Comparison of ENCODE assay signal across 8 cellular contexts in the genomic region with DNA sequence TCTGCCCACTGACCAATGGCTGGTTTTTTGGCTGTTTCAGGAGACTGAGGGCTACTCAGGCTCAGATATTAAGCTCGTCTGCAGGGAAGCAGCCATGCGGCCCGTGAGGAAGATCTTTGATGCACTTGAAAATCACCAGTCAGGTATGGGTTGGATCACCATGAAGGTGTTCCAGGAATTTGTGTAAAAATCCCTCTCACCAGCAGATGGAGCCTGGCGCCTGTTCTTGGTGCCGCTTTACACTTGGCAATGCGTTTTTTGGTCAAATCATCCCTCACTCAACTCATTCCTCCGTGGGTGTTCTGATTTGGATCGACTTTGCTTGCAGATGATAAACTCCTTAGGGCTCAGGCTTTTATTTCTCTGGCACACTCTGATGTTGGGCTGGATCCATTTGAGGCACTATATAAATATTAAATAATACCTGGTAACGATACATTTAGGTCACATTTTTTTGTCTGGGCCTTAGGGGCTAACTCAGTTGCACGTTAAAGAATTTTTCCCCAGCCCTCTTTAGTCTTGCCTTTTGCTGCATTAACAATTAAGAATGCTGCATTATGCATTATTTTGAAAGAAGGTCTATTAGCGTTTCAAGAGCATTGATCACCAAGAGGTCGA. TPM values are rescaled to one million over a fixed set of nuclear protein-coding genes. Genes with fewer than 3 reads are reported as not detected.
DNase-seq lines count a peak whose midpoint lies in the region; ATAC-seq and TF ChIP-seq lines count a peak whose summit lies in the region.

No MANE protein-coding gene starts in this region.

- H3K27ac Mint-ChIP-seq in activated T-cell treated with anti-CD3 and anti-CD28 coated beads, Interleukin-2, amount 50 U/mL, for 72 hours: no peak overlapping the region
- no peak overlapping the region for H3K27ac Mint-ChIP-seq in neural progenitor cell

- no peak overlapping the region for H2AFZ ChIP-seq in neural progenitor cell (replicated peaks)

- TF ChIP-seq CTCF in fibroblast of pulmonary artery (IDR thresholded peaks at IDR 0.05; ENCODE audit: low read length, missing control alignments) (peak; percentile 83), neural progenitor cell (IDR thresholded peaks at IDR 0.05) (peak; percentile 85), testis (IDR thresholded peaks at IDR 0.05) (peak; percentile 26 to 61 (median 60))

- no peaks in the 10 kb centered on the region for H3K36me3 Mint-ChIP-seq in activated T-cell treated with anti-CD3 and anti-CD28 coated beads, Interleukin-2, amount 50 U/mL, for 72 hours (ENCODE audit: insufficient read depth in 2 of 2)
- no peaks in the 10 kb centered on the region for H3K36me3 Mint-ChIP-seq in neural progenitor cell

- no peaks in the 10 kb centered on the region for H3K79me2 ChIP-seq in neural progenitor cell (ENCODE audit: low read depth)

- DNase-seq in COLO668 (lab: John Stamatoyannopoulos, UW; ENCODE audit: unreplicated experiment) (peak; percentile 56), OCI-M2 (lab: John Stamatoyannopoulos, UW; ENCODE audit: unreplicated experiment) (peak; percentile 1), fibroblast of pulmonary artery (ENCODE audit: low read depth) (peak; percentile 62), neural progenitor cell (ENCODE audit: low spot score) (peak; percentile 67), testis (peak; percentile 62)
- DNase-seq in activated T-cell treated with anti-CD3 and anti-CD28 coated beads, Interleukin-2, amount 50 U/mL, for 72 hours: peak; percentile 65 to 69

- H3K27me3 Mint-ChIP-seq in activated T-cell treated with anti-CD3 and anti-CD28 coated beads, Interleukin-2, amount 50 U/mL, for 72 hours (ENCODE audit: low read depth): no peaks in the 10 kb centered on the region
- peaks cover 2% of the 10 kb centered on the region for H3K27me3 Mint-ChIP-seq in neural progenitor cell (ENCODE audit: insufficient read depth, low read depth)

- intact Hi-C loops in testis (cut with DNase I; ENCODE audit: low total_unique reads): no loop called here

- no peaks in the 10 kb centered on the region for H3K9me3 ChIP-seq in neural progenitor cell (ENCODE audit: low read depth)
- no peaks in the 10 kb centered on the region for H3K9me3 ChIP-seq in testis

- no peaks in the 10 kb centered on the region for H3K4me1 Mint-ChIP-seq in activated T-cell treated with anti-CD3 and anti-CD28 coated beads, Interleukin-2, amount 50 U/mL, for 72 hours (ENCODE audit: low read depth)
- peaks cover 8% of the 10 kb centered on the region for H3K4me1 Mint-ChIP-seq in neural progenitor cell

- no peak overlapping the region for H3K4me3 Mint-ChIP-seq in activated T-cell treated with anti-CD3 and anti-CD28 coated beads, Interleukin-2, amount 50 U/mL, for 72 hours
- H3K4me3 Mint-ChIP-seq in neural progenitor cell: no peak overlapping the region

- H3K27ac ChIP-seq in neural progenitor cell (no peak overlapping the region), testis (no peak overlapping the region)

- no peak for TF ChIP-seq POLR2A in testis (IDR thresholded peaks at IDR 0.05)

- 39 to 49% methylated on average over 12 of the region's 12 CpGs for WGBS in testis, 2 donors

- H3F3A ChIP-seq in neural progenitor cell (ENCODE audit: low read depth): no peaks in the 10 kb centered on the region

- no peaks in the 10 kb centered on the region for H4K20me1 ChIP-seq in neural progenitor cell (ENCODE audit: low read depth)

- no peak overlapping the region for H3K4me3 ChIP-seq in fibroblast of pulmonary artery (replicated peaks; ENCODE audit: low read depth, low read length)
- no peak overlapping the region for H3K4me3 ChIP-seq in neural progenitor cell
- no peak overlapping the region for H3K4me3 ChIP-seq in testis

- no peaks in the 10 kb centered on the region for H3K9me3 Mint-ChIP-seq in activated T-cell treated with anti-CD3 and anti-CD28 coated beads, Interleukin-2, amount 50 U/mL, for 72 hours
- H3K9me3 Mint-ChIP-seq in neural progenitor cell: no peaks in the 10 kb centered on the region

- H3K27me3 ChIP-seq in neural progenitor cell (no peaks in the 10 kb centered on the region), testis (no peaks in the 10 kb centered on the region)

- no peaks in the 10 kb centered on the region for H3K36me3 ChIP-seq in neural progenitor cell
- no peaks in the 10 kb centered on the region for H3K36me3 ChIP-seq in testis (ENCODE audit: low read depth, missing control alignments)

- no peaks in the 10 kb centered on the region for H3K4me1 ChIP-seq in neural progenitor cell
- H3K4me1 ChIP-seq in testis: no peaks in the 10 kb centered on the region

- no peak overlapping the region for H3K9ac ChIP-seq in neural progenitor cell

- peak; percentile 71 for ATAC-seq in HG02885 (IDR thresholded peaks at IDR 0.05; ENCODE audit: poor library complexity, unreplicated experiment)
- ATAC-seq in activated T-cell treated with anti-CD3 and anti-CD28 coated beads, Interleukin-2, amount 50 U/mL, for 72 hours (replicated peaks in 1 of 2): peak; percentile 67 to 75
- ATAC-seq in HG02970 (IDR thresholded peaks at IDR 0.05; ENCODE audit: low FRiP score, unreplicated experiment): no peak

- no peak overlapping the region for H3K4me2 ChIP-seq in neural progenitor cell

RNA-seq across cellular contexts. Expression of gene HDHD2, which starts 50.0 kb away (rescaled TPM):
- 10 to 100 TPM; 31.9 to 47.1 TPM for total RNA-seq in activated T-cell treated with anti-CD3 and anti-CD28 coated beads, Interleukin-2, amount 50 U/mL, for 72 hours
- total RNA-seq in neural progenitor cell (ENCODE audit: low replicate concordance) (54.4 and 85.0 TPM in 2 replicates), testis (10 to 100 TPM; 39.8 to 40.4 TPM)
- 32.3 TPM for polyA plus RNA-seq in testis (ENCODE audit: insufficient read depth, low read depth, low replicate concordance)

Comparison
In these comparisons a context has a peak if more than half of its experiments do, and no peak if none do; other contexts are left out.
1. DNase-seq: peak in every context shown above with its lines; median percentile 67 in activated T-cell treated with anti-CD3 and anti-CD28 coated beads, Interleukin-2, amount 50 U/mL, for 72 hours; 67 in neural progenitor cell; 62 in fibroblast of pulmonary artery; 62 in testis; 56 in COLO668; 1 in OCI-M2.